Comparison of ENCODE assay signal across 16 cellular contexts in genomic region chr7:104240400-104240799, GRCh38. TPM values are rescaled to one million over a fixed set of nuclear protein-coding genes. Genes with fewer than 3 reads are reported as not detected.
DNase-seq lines count a peak whose midpoint lies in the region; TF ChIP-seq lines count a peak whose summit lies in the region.
"Had no signal": no experiment of that assay in that cellular context is flagged by ENCODE, and none has a peak within 500 bp of the region (broad histone marks: within the 10 kb centered on the region; RNA-seq: fewer than 3 reads in every experiment).

No MANE protein-coding gene starts in this region.

- DNase-seq in NCI-H2196 (lab: John Stamatoyannopoulos, UW; ENCODE audit: unreplicated experiment) = peak; percentile 38
- DNase-seq in NCI-H2196 treated with DMSO at 0.1 percent for 48 hours (lab: John Stamatoyannopoulos, UW; ENCODE audit: unreplicated experiment) = no peak
- peak; percentile 32 for DNase-seq in NCI-H2029 treated with DMSO at 0.1 percent for 48 hours (lab: John Stamatoyannopoulos, UW)
- peak; percentile 62 for DNase-seq in NCI-H69 (lab: John Stamatoyannopoulos, UW)
- peak; percentile 43 for DNase-seq in testis
- no peak for DNase-seq in RWPE1 (ENCODE audit: low spot score)
- no peak for DNase-seq in ascending aorta (ENCODE audit: low spot score in 2 of 2)
- no peak for DNase-seq in NCI-H446 treated with DMSO at 0.1 percent for 48 hours (lab: John Stamatoyannopoulos, UW)
- DNase-seq: activated CD8-positive, alpha-beta memory T cell treated with anti-CD3 and anti-CD28 coated beads, Interleukin-2, amount 50 U/mL, for 48 hours; activated effector memory CD4-positive, alpha-beta T cell treated with Interleukin-2 at 50 U/mL for 16 hours; colonic mucosa; SK-N-SH; upper lobe of right lung had no signal

- WGBS in testis, 2 donors = 19 to 39% methylated on average over 5 of the region's 5 CpGs

- H3K4me3 ChIP-seq in testis (no peak overlapping the region), ascending aorta (no peak overlapping the region)
- H3K4me3 ChIP-seq: A549, colonic mucosa, lung, neural progenitor cell, upper lobe of right lung had no signal

- H3K9me3 ChIP-seq in testis (no peaks in the 10 kb centered on the region), ascending aorta (no peaks in the 10 kb centered on the region)
- H3K9me3 ChIP-seq: A549, colonic mucosa, SK-N-SH, upper lobe of right lung had no signal

- TF ChIP-seq CTCF in testis (IDR thresholded peaks at IDR 0.05) (no peak), RWPE1 (conservative IDR thresholded peaks at IDR 0.05; ENCODE audit: low read depth) (no peak), ascending aorta (IDR thresholded peaks at IDR 0.05) (no peak)

- intact Hi-C loops in testis (cut with DNase I; ENCODE audit: low total_unique reads) = no loop called here
- intact Hi-C loops in ascending aorta (cut with DNase I) = no loop called here

- H3K27me3 ChIP-seq in testis (no peaks in the 10 kb centered on the region), ascending aorta (no peaks in the 10 kb centered on the region)
- H3K27me3 ChIP-seq: colonic mucosa, neural progenitor cell, upper lobe of right lung had no signal

- POLR2A ChIA-PET in RWPE1 (lab: Yijun Ruan, JAX; ENCODE audit: low non-redundant PET) = no interaction called here

- TF ChIP-seq POLR2A in testis (IDR thresholded peaks at IDR 0.05) = no peak

- H3K27ac ChIP-seq in testis (no peak overlapping the region), RWPE1 (no peak overlapping the region), ascending aorta (no peak overlapping the region)
- H3K27ac ChIP-seq: A549, colonic mucosa, neural progenitor cell, upper lobe of right lung had no signal

- no peaks in the 10 kb centered on the region for H3K4me1 ChIP-seq in testis
- H3K4me1 ChIP-seq in ascending aorta = no peaks in the 10 kb centered on the region
- H3K4me1 ChIP-seq: A549, colonic mucosa, neural progenitor cell, upper lobe of right lung had no signal

- H3K36me3 ChIP-seq in testis (ENCODE audit: low read depth, missing control alignments) (no peaks in the 10 kb centered on the region), ascending aorta (no peaks in the 10 kb centered on the region)
- H3K36me3 ChIP-seq: colonic mucosa, neural progenitor cell, upper lobe of right lung had no signal

- CTCF ChIA-PET in RWPE1 (lab: Yijun Ruan, JAX) = interaction anchor here (0.6 to 1.5 kb wide), 2 partner anchors 9 to 580 kb away, joined by 3 to 12 read pairs; no protein-coding TSS in a partner anchor

RNA-seq across cellular contexts. Expression of gene ORC5, which starts 32.6 kb away (rescaled TPM):
- total RNA-seq in testis (100 to 1,000 TPM in 1 of 2 donors, 10 to 100 TPM in 1; 36.9 to 107 TPM), ascending aorta (46.2 TPM)
- polyA plus RNA-seq in testis (ENCODE audit: insufficient read depth, low read depth, low replicate concordance) = 36.5 TPM

Comparison
In these comparisons a context has a peak if more than half of its experiments do, and no peak if none do; other contexts are left out.
1. DNase-seq: peak in NCI-H2196 (single experiment), NCI-H2029 treated with DMSO at 0.1 percent for 48 hours (single experiment), NCI-H69 (single experiment) and testis (single experiment); none in NCI-H2196 treated with DMSO at 0.1 percent for 48 hours (single experiment), RWPE1 (single experiment), ascending aorta (0 of 2) and NCI-H446 treated with DMSO at 0.1 percent for 48 hours (single experiment).